Comparison of ENCODE assay signal across 22 cellular contexts in the genomic region with DNA sequence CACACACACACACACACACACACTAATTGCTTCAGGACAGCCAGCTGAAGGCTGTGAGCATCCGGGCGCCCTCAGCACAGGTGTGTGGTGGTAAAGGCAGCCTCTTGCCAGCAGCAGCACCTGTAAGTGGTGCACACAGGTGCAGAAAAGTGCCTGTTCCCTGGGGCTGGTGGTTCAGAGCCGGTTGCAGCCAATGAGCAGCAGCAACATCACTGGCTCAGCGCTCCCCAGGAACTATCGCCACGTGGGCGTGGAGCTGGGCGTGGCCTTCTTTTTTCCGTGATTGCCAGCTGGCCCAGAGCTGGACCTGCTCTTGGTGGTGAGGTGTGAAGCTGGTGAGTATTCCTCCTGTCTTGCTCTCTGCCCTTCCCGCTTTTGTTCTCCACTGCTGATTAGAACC. TPM values are rescaled to one million over a fixed set of nuclear protein-coding genes. Genes with fewer than 3 reads are reported as not detected.
"Had no signal": no experiment of that assay in that cellular context is flagged by ENCODE, and none has a peak within 500 bp of the region (broad histone marks: within the 10 kb centered on the region; RNA-seq: fewer than 3 reads in every experiment).

A gene (plus strand): TSS at position 289 of the 400 bp plus-strand sequence.

- H3K9me3 ChIP-seq: body of pancreas, gastrocnemius medialis, sigmoid colon had no signal

- H3K27ac ChIP-seq: body of pancreas, gastrocnemius medialis, hepatocyte, sigmoid colon had no signal

- H3K4me1 ChIP-seq: body of pancreas, gastrocnemius medialis, sigmoid colon had no signal

- H3K4me3 ChIP-seq: body of pancreas, gastrocnemius medialis, hepatocyte, sigmoid colon had no signal

- ATAC-seq: activated naive CD4-positive, alpha-beta T cell treated with anti-CD3 and anti-CD28 coated beads, Interleukin-2, amount 50 U/mL, for 72 hours; body of pancreas; gastrocnemius medialis; left ventricle myocardium superior; WTC11 had no signal

- H3K27ac Mint-ChIP-seq: activated CD4-positive, alpha-beta T cell treated with anti-CD3 and anti-CD28 coated beads, Interleukin-2, amount 10 ng/mL, durations not matched to agents 24 days and 14 days; activated naive CD4-positive, alpha-beta T cell treated with anti-CD3 and anti-CD28 coated beads, Interleukin-2, amount 50 U/mL, for 72 hours; nephron progenitor cell; WTC11 had no signal

- H3K36me3 Mint-ChIP-seq: activated naive CD4-positive, alpha-beta T cell treated with anti-CD3 and anti-CD28 coated beads, Interleukin-2, amount 50 U/mL, for 72 hours had no signal

- H3K4me2 ChIP-seq: hepatocyte had no signal

- H3K79me2 ChIP-seq: hepatocyte had no signal

- H3K4me1 Mint-ChIP-seq: activated CD4-positive, alpha-beta T cell treated with anti-CD3 and anti-CD28 coated beads, Interleukin-2, amount 10 ng/mL, durations not matched to agents 24 days and 14 days; nephron progenitor cell; WTC11 had no signal

- H3K36me3 ChIP-seq: gastrocnemius medialis, sigmoid colon had no signal

- H3K4me3 Mint-ChIP-seq: activated CD4-positive, alpha-beta T cell treated with anti-CD3 and anti-CD28 coated beads, Interleukin-2, amount 10 ng/mL, durations not matched to agents 24 days and 14 days; nephron progenitor cell; WTC11 had no signal

- H2AFZ ChIP-seq: hepatocyte had no signal

- DNase-seq: activated CD4-positive, alpha-beta T cell treated with anti-CD3 and anti-CD28 coated beads, Interleukin-2, amount 10 ng/mL, durations not matched to agents 24 days and 14 days; activated effector memory CD4-positive, alpha-beta T cell treated with anti-CD3 and anti-CD28 coated beads, Interleukin-2, amount 50 U/mL, for 16 hours; amniotic stem cell; central memory CD4-positive, alpha-beta T cell; cortex of kidney; effector CD8-positive, alpha-beta T cell; gastrocnemius medialis; left ventricle myocardium superior; mesendoderm; nephron progenitor cell; sigmoid colon; stimulated activated CD4-positive, alpha-beta T cell treated with anti-CD3 and anti-CD28 coated beads, Interleukin-2, amount 100 ng/mL, for 24 hours; stimulated activated naive CD4-positive, alpha-beta T cell treated with Interleukin-2 at 50 U/mL for 16 hours; trophoblast cell had no signal

- H3K27me3 ChIP-seq: body of pancreas, gastrocnemius medialis, hepatocyte, sigmoid colon had no signal

RNA-seq across cellular contexts. Expression of the gene that starts here (rescaled TPM):
- total RNA-seq: activated CD4-positive, alpha-beta T cell treated with anti-CD3 and anti-CD28 coated beads, Interleukin-2, amount 10 ng/mL, durations not matched to agents 24 days and 14 days; activated CD8-positive, alpha-beta memory T cell treated with anti-CD3 and anti-CD28 coated beads for 36 hours; activated naive CD4-positive, alpha-beta T cell treated with anti-CD3 and anti-CD28 coated beads, Interleukin-2, amount 50 U/mL, for 72 hours; body of pancreas; fibroblast of lung; gastrocnemius medialis; hepatocyte; kidney epithelial cell; left ventricle myocardium superior; osteoblast; sigmoid colon; WTC11 had no signal
- polyA plus RNA-seq: fibroblast of lung, hepatocyte, sigmoid colon had no signal
